ENCODE assay signal across 8 cellular contexts in the genomic region with DNA sequence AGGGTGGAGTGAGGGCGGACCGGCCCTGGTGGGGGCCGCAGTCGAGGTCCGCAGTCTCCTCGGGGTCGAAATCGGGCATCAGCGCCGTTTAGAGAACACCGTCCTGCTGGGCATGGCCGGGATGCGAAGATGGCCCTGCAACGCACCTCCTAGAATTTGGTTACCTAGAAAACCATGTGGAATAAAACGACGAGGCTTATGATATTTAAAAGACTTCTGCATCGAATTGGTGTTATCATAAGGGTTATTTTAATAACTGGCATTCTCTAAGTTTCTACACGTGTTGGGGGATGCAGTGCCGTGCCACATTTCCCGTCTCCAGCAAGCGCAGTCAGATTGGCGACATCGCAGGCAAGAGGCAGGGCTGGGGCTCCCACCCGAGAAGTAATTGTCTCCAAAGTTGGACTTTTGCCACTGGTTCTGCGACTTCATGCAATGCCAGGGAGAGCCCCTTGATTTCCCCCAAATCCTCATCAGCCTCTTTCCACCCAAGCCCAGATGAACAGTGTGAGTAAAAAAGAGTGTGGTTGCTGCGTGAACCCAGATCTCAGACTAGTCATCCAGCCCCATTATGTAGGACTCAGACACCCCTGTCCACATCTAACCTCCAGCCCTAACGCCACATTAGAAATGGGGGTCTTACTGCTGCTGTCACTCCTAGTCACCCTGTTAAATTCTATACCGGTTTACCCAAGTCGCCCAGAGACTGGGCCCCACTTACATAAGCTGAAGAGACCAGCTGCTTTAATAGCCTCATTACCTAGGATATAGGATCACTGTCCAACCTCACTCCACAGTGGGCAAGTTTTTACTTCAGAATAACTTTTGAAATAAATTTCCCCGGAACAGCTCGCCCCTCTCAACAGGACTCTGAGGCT. TPM values are rescaled to one million over a fixed set of nuclear protein-coding genes. Genes with fewer than 3 reads are reported as not detected.
DNase-seq lines count a peak whose midpoint lies in the region; ATAC-seq, FAIRE-seq and TF ChIP-seq lines count a peak whose summit lies in the region.

No MANE protein-coding gene starts in this region.

- no peaks in the 10 kb centered on the region for H3K9me1 ChIP-seq in keratinocyte (ENCODE audit: control insufficient read depth, extremely low read depth, insufficient read depth, low read length)

- DNase-seq in astrocyte of the cerebellum (ENCODE audit: low read depth), result no peak
- no peak for DNase-seq in keratinocyte (ENCODE audit: low read depth, low spot score)
- DNase-seq in stimulated activated CD4-positive, alpha-beta T cell treated with anti-CD3 and anti-CD28 coated beads, Interleukin-4, amount 100 ng/mL, for 4 hours, result peak; percentile 36 to 40
- DNase-seq in HuH-7 (ENCODE audit: low spot score), result no peak

- no peak for FAIRE-seq in keratinocyte (lab: Jason Lieb, UNC)

- H3K4me3 ChIP-seq in OCI-LY3 (ENCODE audit: low read length) (peak overlapping the region; percentile 81), astrocyte of the cerebellum (ENCODE audit: low read depth, low read length) (peak overlapping the region; percentile 65), keratinocyte (ENCODE audit: control insufficient read depth in 2 of 3, extremely low read depth in 1 of 3, insufficient read depth in 2 of 3, low read depth in 1 of 3, low read length in 3 of 3) (peak overlapping the region; percentile 65 to 79 (median 77))

- H3K9ac ChIP-seq in OCI-LY3 (ENCODE audit: low read length) (peak overlapping the region; percentile 78), keratinocyte (ENCODE audit: control insufficient read depth, extremely low read depth, insufficient read depth, low read length) (peak overlapping the region; percentile 90)

- H3K79me2 ChIP-seq in OCI-LY3 (ENCODE audit: low read length) (peaks cover 15% of the 10 kb centered on the region), keratinocyte (ENCODE audit: control insufficient read depth, insufficient read depth, low read length) (no peaks in the 10 kb centered on the region)

- peak; percentile 28 for TF ChIP-seq POLR2A in GM10847 (IDR thresholded peaks at IDR 0.05; ENCODE audit: extremely low read depth, insufficient read length)

- in situ Hi-C loops in astrocyte of the cerebellum (cut with HindIII; ENCODE audit: low sequenced_read_pairs), result no loop called here

- H3K9me3 ChIP-seq in OCI-LY3 (ENCODE audit: insufficient read depth, low read length), result no peaks in the 10 kb centered on the region
- H3K9me3 ChIP-seq in keratinocyte (ENCODE audit: control insufficient read depth, low read depth, low read length), result no peaks in the 10 kb centered on the region

- H3K27me3 ChIP-seq in OCI-LY3 (ENCODE audit: low read depth, low read length), result no peaks in the 10 kb centered on the region
- no peaks in the 10 kb centered on the region for H3K27me3 ChIP-seq in keratinocyte (ENCODE audit: control insufficient read depth, extremely low read depth, insufficient read depth, low read length)

- dilution Hi-C loops in keratinocyte (cut with MboI; ENCODE audit: extremely low pct_ligation_motif_present, low sequenced_read_pairs), result no loop called here

- H3K27ac ChIP-seq in OCI-LY3 (ENCODE audit: low read length) (peak overlapping the region; percentile 78), keratinocyte (ENCODE audit: control insufficient read depth, insufficient read depth, low read length) (peak overlapping the region; percentile 87)

- H4K20me1 ChIP-seq in OCI-LY3 (ENCODE audit: insufficient read depth, low read length) (no peaks in the 10 kb centered on the region), keratinocyte (ENCODE audit: control insufficient read depth, extremely low read depth, insufficient read depth, low read length) (no peaks in the 10 kb centered on the region)

- no peak for TF ChIP-seq CTCF in OCI-LY3 (IDR thresholded peaks at IDR 0.05; ENCODE audit: low read depth, low read length)
- no peak for TF ChIP-seq CTCF in astrocyte of the cerebellum (IDR thresholded peaks at IDR 0.05; ENCODE audit: low read depth, low read length, missing control alignments)
- TF ChIP-seq CTCF in keratinocyte (optimal IDR thresholded peaks at IDR 0.05 in 1 of 3, IDR thresholded peaks at IDR 0.05 in 1 of 3, conservative IDR thresholded peaks at IDR 0.05 in 1 of 3; ENCODE audit: extremely low read depth in 1 of 3, insufficient read depth in 2 of 3, low read length in 3 of 3), result no peak

- peaks cover 36% of the 10 kb centered on the region for H3K4me1 ChIP-seq in OCI-LY3 (ENCODE audit: low read length)
- peaks cover 25% of the 10 kb centered on the region for H3K4me1 ChIP-seq in keratinocyte (ENCODE audit: control insufficient read depth, extremely low read depth, insufficient read depth, low read length)

- H2AFZ ChIP-seq in OCI-LY3 (ENCODE audit: low read depth, low read length), result peak overlapping the region; percentile 32; the same call in 1 of the 2 replicates
- H2AFZ ChIP-seq in keratinocyte (ENCODE audit: control insufficient read depth, low read length), result peak overlapping the region; percentile 69

- ATAC-seq in GM21737 (IDR thresholded peaks at IDR 0.05; ENCODE audit: unreplicated experiment) (no peak), HG03039 (IDR thresholded peaks at IDR 0.05; ENCODE audit: unreplicated experiment) (no peak)

- H3K4me2 ChIP-seq in OCI-LY3 (ENCODE audit: low read length), result peak overlapping the region; percentile 89
- peak overlapping the region; percentile 94 for H3K4me2 ChIP-seq in keratinocyte (ENCODE audit: control insufficient read depth, extremely low read depth, insufficient read depth, low read depth, low read length)

- peaks cover 7% of the 10 kb centered on the region for H3K36me3 ChIP-seq in OCI-LY3 (replicated peaks; ENCODE audit: low read depth, low read length)
- H3K36me3 ChIP-seq in keratinocyte (ENCODE audit: control insufficient read depth in 2 of 2, extremely low read depth in 1 of 2, insufficient read depth in 2 of 2, low read length in 2 of 2), result no peaks in the 10 kb centered on the region

RNA-seq across cellular contexts. Expression of a gene that starts 0.6 kb away (rescaled TPM):
- 5.4 to 7.3 TPM (median 6.1 TPM) in 3 replicates for polyA plus RNA-seq in keratinocyte
- 11.3 TPM for polyA plus RNA-seq in keratinocyte (2011; ENCODE audit: low read depth)
- 7.3 and 7.5 TPM in 2 replicates for polyA plus RNA-seq in keratinocyte (2011; cell fraction: cytosol; rRNA removed)
- polyA plus RNA-seq in keratinocyte (2011; cell fraction: nucleus; rRNA removed), result 3.8 and 5.6 TPM in 2 replicates
- 4.8 and 7.2 TPM in 2 replicates for polyA plus RNA-seq in keratinocyte (2012; ENCODE audit: low replicate concordance)
- 1.4 to 4.3 TPM (median 3.9 TPM) in 3 replicates for polyA minus RNA-seq in keratinocyte
- 3.8 TPM for polyA minus RNA-seq in keratinocyte (2011; cell fraction: cytosol; rRNA and poly(A)+ RNA removed)
- 1.9 and 3.1 TPM in 2 replicates for polyA minus RNA-seq in keratinocyte (2011; cell fraction: nucleus; rRNA and poly(A)+ RNA removed)

RNA-seq across cellular contexts. Expression of a gene that starts 40.4 kb away (rescaled TPM):
- polyA plus RNA-seq in keratinocyte, result 0.01 TPM in 1 of 3 replicates, not detected in the others
- polyA plus RNA-seq in keratinocyte (2011; ENCODE audit: low read depth), result not detected
- not detected in 2 replicates for polyA plus RNA-seq in keratinocyte (2011; cell fraction: cytosol; rRNA removed)
- 0.05 TPM in 1 of 2 replicates, not detected in the other for polyA plus RNA-seq in keratinocyte (2011; cell fraction: nucleus; rRNA removed)
- polyA plus RNA-seq in keratinocyte (2012; ENCODE audit: low replicate concordance), result not detected in 2 replicates
- 0.06 to 0.13 TPM in 2 of 3 replicates, not detected in the other for polyA minus RNA-seq in keratinocyte
- polyA minus RNA-seq in keratinocyte (2011; cell fraction: cytosol; rRNA and poly(A)+ RNA removed), result not detected
- 0.16 and 0.21 TPM in 2 replicates for polyA minus RNA-seq in keratinocyte (2011; cell fraction: nucleus; rRNA and poly(A)+ RNA removed)

RNA-seq across cellular contexts. Expression of a gene that starts 57.2 kb away (rescaled TPM):
- not detected in 3 replicates for polyA plus RNA-seq in keratinocyte
- polyA plus RNA-seq in keratinocyte (2011; ENCODE audit: low read depth), result not detected
- polyA plus RNA-seq in keratinocyte (2011; cell fraction: cytosol; rRNA removed), result not detected in 2 replicates
- not detected in 2 replicates for polyA plus RNA-seq in keratinocyte (2011; cell fraction: nucleus; rRNA removed)
- polyA plus RNA-seq in keratinocyte (2012; ENCODE audit: low replicate concordance), result not detected in 2 replicates
- not detected in 3 replicates for polyA minus RNA-seq in keratinocyte
- polyA minus RNA-seq in keratinocyte (2011; cell fraction: cytosol; rRNA and poly(A)+ RNA removed), result not detected
- polyA minus RNA-seq in keratinocyte (2011; cell fraction: nucleus; rRNA and poly(A)+ RNA removed), result not detected in 2 replicates

Comparison
In these comparisons a context has a peak if more than half of its experiments do, and no peak if none do; other contexts are left out.
1. DNase-seq: peak in stimulated activated CD4-positive, alpha-beta T cell treated with anti-CD3 and anti-CD28 coated beads, Interleukin-4, amount 100 ng/mL, for 4 hours (2 of 2); none in astrocyte of the cerebellum (single experiment), keratinocyte (single experiment) and HuH-7 (single experiment).
2. Peak in every context shown above with its lines, with median percentiles within 50 percentile points of each other: H3K4me3 ChIP-seq.